2 cellular contexts compared by ENCODE assay signal in the genomic region with DNA sequence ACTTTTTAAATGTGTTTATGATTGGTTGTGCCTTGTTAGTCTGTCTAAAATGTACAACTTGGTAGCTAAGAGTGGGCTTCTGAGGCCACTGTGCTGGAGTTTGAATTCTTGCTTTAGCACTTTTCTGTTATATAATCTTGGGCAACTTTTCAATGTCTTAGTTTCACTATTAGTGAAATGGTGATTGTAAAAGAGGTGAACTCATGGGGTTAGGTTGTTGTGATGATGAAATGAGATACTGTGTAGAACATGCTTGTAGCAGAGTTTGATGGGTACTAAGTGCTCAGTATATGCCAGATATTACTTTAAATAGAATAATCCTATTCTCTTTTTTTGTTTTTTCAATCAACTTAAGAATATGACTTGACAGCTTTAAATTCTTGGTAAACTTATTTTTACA.
TF ChIP-seq lines count a peak whose summit lies in the region.

No MANE protein-coding gene starts in this region.

TF ChIP-seq in A549, 52 proteins besides CTCF, POLR2A, EP300 and RAD21:
- TF ChIP-seq HOXB13 (CRISPR knock-in tag; IDR thresholded peaks at IDR 0.05; ENCODE audit: low read depth) = no peak
- no peak for TF ChIP-seq FOXS1 (CRISPR knock-in tag; IDR thresholded peaks at IDR 0.05)
- no peak for TF ChIP-seq RARB (CRISPR knock-in tag; IDR thresholded peaks at IDR 0.05)
- no peak for TF ChIP-seq MYC (IDR thresholded peaks at IDR 0.05; ENCODE audit: borderline replicate concordance, low read length)
- TF ChIP-seq, protein P1, sequence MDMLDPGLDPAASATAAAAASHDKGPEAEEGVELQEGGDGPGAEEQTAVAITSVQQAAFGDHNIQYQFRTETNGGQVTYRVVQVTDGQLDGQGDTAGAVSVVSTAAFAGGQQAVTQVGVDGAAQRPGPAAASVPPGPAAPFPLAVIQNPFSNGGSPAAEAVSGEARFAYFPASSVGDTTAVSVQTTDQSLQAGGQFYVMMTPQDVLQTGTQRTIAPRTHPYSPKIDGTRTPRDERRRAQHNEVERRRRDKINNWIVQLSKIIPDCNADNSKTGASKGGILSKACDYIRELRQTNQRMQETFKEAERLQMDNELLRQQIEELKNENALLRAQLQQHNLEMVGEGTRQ (IDR thresholded peaks at IDR 0.05) = no peak
- TF ChIP-seq, protein P2, sequence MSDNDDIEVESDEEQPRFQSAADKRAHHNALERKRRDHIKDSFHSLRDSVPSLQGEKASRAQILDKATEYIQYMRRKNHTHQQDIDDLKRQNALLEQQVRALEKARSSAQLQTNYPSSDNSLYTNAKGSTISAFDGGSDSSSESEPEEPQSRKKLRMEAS (IDR thresholded peaks at IDR 0.05) = no peak
- no peak for TF ChIP-seq TP53 (CRISPR knock-in tag; IDR thresholded peaks at IDR 0.05)
- no peak for TF ChIP-seq NFE2L2 (conservative IDR thresholded peaks at IDR 0.05; ENCODE audit: low read length)
- TF ChIP-seq SMC3 (IDR thresholded peaks at IDR 0.05) = no peak
- no peak for TF ChIP-seq MAFK (IDR thresholded peaks at IDR 0.05; ENCODE audit: partially characterized antibody)
- TF ChIP-seq, protein P3, sequence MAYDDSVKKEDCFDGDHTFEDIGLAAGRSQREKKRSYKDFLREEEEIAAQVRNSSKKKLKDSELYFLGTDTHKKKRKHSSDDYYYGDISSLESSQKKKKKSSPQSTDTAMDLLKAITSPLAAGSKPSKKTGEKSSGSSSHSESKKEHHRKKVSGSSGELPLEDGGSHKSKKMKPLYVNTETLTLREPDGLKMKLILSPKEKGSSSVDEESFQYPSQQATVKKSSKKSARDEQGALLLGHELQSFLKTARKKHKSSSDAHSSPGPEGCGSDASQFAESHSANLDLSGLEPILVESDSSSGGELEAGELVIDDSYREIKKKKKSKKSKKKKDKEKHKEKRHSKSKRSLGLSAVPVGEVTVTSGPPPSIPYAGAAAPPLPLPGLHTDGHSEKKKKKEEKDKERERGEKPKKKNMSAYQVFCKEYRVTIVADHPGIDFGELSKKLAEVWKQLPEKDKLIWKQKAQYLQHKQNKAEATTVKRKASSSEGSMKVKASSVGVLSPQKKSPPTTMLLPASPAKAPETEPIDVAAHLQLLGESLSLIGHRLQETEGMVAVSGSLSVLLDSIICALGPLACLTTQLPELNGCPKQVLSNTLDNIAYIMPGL (CRISPR knock-in tag; IDR thresholded peaks at IDR 0.05; ENCODE audit: borderline replicate concordance) = no peak
- TF ChIP-seq JUNB (IDR thresholded peaks at IDR 0.05) = no peak
- TF ChIP-seq, protein P4, sequence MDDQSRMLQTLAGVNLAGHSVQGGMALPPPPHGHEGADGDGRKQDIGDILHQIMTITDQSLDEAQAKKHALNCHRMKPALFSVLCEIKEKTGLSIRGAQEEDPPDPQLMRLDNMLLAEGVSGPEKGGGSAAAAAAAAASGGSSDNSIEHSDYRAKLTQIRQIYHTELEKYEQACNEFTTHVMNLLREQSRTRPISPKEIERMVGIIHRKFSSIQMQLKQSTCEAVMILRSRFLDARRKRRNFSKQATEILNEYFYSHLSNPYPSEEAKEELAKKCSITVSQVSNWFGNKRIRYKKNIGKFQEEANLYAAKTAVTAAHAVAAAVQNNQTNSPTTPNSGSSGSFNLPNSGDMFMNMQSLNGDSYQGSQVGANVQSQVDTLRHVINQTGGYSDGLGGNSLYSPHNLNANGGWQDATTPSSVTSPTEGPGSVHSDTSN (IDR thresholded peaks at IDR 0.05) = no peak
- no peak for TF ChIP-seq MAZ (IDR thresholded peaks at IDR 0.05; ENCODE audit: borderline replicate concordance, low read depth, low read length)
- TF ChIP-seq, protein P5, sequence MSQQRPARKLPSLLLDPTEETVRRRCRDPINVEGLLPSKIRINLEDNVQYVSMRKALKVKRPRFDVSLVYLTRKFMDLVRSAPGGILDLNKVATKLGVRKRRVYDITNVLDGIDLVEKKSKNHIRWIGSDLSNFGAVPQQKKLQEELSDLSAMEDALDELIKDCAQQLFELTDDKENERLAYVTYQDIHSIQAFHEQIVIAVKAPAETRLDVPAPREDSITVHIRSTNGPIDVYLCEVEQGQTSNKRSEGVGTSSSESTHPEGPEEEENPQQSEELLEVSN (IDR thresholded peaks at IDR 0.05; ENCODE audit: borderline replicate concordance, low read depth) = no peak
- TF ChIP-seq HEYL (CRISPR knock-in tag; IDR thresholded peaks at IDR 0.05) = no peak

TF ChIP-seq in GM23338, 12 proteins besides CTCF, POLR2A, EP300 and RAD21:
- TF ChIP-seq, protein P6, sequence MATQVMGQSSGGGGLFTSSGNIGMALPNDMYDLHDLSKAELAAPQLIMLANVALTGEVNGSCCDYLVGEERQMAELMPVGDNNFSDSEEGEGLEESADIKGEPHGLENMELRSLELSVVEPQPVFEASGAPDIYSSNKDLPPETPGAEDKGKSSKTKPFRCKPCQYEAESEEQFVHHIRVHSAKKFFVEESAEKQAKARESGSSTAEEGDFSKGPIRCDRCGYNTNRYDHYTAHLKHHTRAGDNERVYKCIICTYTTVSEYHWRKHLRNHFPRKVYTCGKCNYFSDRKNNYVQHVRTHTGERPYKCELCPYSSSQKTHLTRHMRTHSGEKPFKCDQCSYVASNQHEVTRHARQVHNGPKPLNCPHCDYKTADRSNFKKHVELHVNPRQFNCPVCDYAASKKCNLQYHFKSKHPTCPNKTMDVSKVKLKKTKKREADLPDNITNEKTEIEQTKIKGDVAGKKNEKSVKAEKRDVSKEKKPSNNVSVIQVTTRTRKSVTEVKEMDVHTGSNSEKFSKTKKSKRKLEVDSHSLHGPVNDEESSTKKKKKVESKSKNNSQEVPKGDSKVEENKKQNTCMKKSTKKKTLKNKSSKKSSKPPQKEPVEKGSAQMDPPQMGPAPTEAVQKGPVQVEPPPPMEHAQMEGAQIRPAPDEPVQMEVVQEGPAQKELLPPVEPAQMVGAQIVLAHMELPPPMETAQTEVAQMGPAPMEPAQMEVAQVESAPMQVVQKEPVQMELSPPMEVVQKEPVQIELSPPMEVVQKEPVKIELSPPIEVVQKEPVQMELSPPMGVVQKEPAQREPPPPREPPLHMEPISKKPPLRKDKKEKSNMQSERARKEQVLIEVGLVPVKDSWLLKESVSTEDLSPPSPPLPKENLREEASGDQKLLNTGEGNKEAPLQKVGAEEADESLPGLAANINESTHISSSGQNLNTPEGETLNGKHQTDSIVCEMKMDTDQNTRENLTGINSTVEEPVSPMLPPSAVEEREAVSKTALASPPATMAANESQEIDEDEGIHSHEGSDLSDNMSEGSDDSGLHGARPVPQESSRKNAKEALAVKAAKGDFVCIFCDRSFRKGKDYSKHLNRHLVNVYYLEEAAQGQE (IDR thresholded peaks at IDR 0.05; ENCODE audit: unreplicated experiment) = no peak
- no peak for TF ChIP-seq JUNB (IDR thresholded peaks at IDR 0.05; ENCODE audit: unreplicated experiment)
- no peak for TF ChIP-seq ZNF331 (CRISPR knock-in tag; IDR thresholded peaks at IDR 0.05; ENCODE audit: low read depth)
- no peak for TF ChIP-seq ZNF114 (CRISPR knock-in tag; IDR thresholded peaks at IDR 0.05)
- TF ChIP-seq POLR2AphosphoS5 (IDR thresholded peaks at IDR 0.05; ENCODE audit: low read depth) = no peak
- TF ChIP-seq ETS1 (IDR thresholded peaks at IDR 0.05) = no peak
- no peak for TF ChIP-seq STAT1 (IDR thresholded peaks at IDR 0.05; ENCODE audit: unreplicated experiment)
- no peak for TF ChIP-seq CREB1 (CRISPR knock-in tag; IDR thresholded peaks at IDR 0.05; ENCODE audit: low read depth)
- no peak for TF ChIP-seq EZH2phosphoT487 (IDR thresholded peaks at IDR 0.05; ENCODE audit: unreplicated experiment)
- TF ChIP-seq, protein P7, sequence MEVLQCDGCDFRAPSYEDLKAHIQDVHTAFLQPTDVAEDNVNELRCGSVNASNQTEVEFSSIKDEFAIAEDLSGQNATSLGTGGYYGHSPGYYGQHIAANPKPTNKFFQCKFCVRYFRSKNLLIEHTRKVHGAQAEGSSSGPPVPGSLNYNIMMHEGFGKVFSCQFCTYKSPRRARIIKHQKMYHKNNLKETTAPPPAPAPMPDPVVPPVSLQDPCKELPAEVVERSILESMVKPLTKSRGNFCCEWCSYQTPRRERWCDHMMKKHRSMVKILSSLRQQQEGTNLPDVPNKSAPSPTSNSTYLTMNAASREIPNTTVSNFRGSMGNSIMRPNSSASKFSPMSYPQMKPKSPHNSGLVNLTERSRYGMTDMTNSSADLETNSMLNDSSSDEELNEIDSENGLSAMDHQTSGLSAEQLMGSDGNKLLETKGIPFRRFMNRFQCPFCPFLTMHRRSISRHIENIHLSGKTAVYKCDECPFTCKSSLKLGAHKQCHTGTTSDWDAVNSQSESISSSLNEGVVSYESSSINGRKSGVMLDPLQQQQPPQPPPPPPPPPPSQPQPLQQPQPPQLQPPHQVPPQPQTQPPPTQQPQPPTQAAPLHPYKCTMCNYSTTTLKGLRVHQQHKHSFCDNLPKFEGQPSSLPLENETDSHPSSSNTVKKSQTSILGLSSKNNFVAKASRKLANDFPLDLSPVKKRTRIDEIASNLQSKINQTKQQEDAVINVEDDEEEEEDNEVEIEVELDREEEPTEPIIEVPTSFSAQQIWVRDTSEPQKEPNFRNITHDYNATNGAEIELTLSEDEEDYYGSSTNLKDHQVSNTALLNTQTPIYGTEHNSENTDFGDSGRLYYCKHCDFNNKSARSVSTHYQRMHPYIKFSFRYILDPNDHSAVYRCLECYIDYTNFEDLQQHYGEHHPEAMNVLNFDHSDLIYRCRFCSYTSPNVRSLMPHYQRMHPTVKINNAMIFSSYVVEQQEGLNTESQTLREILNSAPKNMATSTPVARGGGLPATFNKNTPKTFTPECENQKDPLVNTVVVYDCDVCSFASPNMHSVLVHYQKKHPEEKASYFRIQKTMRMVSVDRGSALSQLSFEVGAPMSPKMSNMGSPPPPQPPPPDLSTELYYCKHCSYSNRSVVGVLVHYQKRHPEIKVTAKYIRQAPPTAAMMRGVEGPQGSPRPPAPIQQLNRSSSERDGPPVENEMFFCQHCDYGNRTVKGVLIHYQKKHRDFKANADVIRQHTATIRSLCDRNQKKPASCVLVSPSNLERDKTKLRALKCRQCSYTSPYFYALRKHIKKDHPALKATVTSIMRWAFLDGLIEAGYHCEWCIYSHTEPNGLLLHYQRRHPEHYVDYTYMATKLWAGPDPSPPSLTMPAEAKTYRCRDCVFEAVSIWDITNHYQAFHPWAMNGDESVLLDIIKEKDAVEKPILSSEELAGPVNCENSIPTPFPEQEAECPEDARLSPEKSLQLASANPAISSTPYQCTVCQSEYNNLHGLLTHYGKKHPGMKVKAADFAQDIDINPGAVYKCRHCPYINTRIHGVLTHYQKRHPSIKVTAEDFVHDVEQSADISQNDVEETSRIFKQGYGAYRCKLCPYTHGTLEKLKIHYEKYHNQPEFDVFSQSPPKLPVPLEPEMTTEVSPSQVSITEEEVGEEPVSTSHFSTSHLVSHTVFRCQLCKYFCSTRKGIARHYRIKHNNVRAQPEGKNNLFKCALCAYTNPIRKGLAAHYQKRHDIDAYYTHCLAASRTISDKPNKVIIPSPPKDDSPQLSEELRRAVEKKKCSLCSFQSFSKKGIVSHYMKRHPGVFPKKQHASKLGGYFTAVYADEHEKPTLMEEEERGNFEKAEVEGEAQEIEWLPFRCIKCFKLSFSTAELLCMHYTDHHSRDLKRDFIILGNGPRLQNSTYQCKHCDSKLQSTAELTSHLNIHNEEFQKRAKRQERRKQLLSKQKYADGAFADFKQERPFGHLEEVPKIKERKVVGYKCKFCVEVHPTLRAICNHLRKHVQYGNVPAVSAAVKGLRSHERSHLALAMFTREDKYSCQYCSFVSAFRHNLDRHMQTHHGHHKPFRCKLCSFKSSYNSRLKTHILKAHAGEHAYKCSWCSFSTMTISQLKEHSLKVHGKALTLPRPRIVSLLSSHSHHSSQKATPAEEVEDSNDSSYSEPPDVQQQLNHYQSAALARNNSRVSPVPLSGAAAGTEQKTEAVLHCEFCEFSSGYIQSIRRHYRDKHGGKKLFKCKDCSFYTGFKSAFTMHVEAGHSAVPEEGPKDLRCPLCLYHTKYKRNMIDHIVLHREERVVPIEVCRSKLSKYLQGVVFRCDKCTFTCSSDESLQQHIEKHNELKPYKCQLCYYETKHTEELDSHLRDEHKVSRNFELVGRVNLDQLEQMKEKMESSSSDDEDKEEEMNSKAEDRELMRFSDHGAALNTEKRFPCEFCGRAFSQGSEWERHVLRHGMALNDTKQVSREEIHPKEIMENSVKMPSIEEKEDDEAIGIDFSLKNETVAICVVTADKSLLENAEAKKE (CRISPR knock-in tag; IDR thresholded peaks at IDR 0.05) = no peak
- no peak for TF ChIP-seq EZH2 (IDR thresholded peaks at IDR 0.05; ENCODE audit: low read depth, unreplicated experiment)
- no peak for TF ChIP-seq NANOG (IDR thresholded peaks at IDR 0.05; ENCODE audit: borderline replicate concordance)
